In genomic region chr1:86733340-86733739, GRCh38 we compare ENCODE assay signal across 10 cellular contexts.
"Had no signal": no experiment of that assay in that cellular context is flagged by ENCODE, and none has a peak within 500 bp of the region (broad histone marks: within the 10 kb centered on the region; RNA-seq: fewer than 3 reads in every experiment).

No MANE protein-coding gene starts in this region.

- H3K4me3 Mint-ChIP-seq: nephron progenitor cell had no signal

- H3K27me3 ChIP-seq: brain microvascular endothelial cell, pancreas, transverse colon had no signal

- H3K4me3 ChIP-seq: pancreas, transverse colon had no signal

- H3K27ac Mint-ChIP-seq: nephron progenitor cell had no signal

- H3K27ac ChIP-seq: brain microvascular endothelial cell, pancreas, transverse colon had no signal

- H3K9me3 ChIP-seq: pancreas, transverse colon had no signal

- H3K9me3 Mint-ChIP-seq: nephron progenitor cell had no signal

- H3K4me1 ChIP-seq: pancreas, transverse colon had no signal

- H3K4me1 Mint-ChIP-seq: nephron progenitor cell had no signal

- DNase-seq: activated CD4-positive, alpha-beta T cell treated with anti-CD3 and anti-CD28 coated beads, Interleukin-2, amount 50 U/mL, for 4 hours; activated naive CD4-positive, alpha-beta T cell; amygdala; brain microvascular endothelial cell; nephron progenitor cell; pancreas; transverse colon had no signal

- ATAC-seq: activated CD4-positive, CD25-positive, alpha-beta regulatory T cell treated with anti-CD3 and anti-CD28 coated beads, Interleukin-2, amount 50 U/mL, for 24 hours; esophagus mucosa; left lobe of liver; pancreas had no signal

- FAIRE-seq: pancreas had no signal
